In the genomic region with DNA sequence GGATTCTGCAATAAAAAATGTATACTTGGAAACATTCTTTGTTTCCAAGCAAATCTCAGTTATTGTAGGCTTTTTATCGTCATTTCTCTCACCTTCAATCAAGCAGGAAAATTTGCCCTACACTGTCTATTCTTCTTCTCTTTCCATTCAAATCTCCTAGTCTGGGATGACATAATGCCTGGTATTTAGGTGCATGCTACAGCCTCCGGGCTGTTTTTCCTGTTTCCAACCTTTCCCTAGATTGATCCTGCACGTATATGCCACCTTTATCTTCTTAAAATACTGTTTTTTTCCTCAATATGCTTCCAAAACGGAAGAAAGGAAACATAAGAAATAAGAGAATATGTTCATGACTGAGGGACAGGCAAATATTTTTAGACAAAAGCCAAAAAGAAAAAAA, we compare ENCODE assay signal across 21 cellular contexts.
"Had no signal": no experiment of that assay in that cellular context is flagged by ENCODE, and none has a peak within 500 bp of the region (broad histone marks: within the 10 kb centered on the region; RNA-seq: fewer than 3 reads in every experiment).

No MANE protein-coding gene starts in this region.

- H3K9me3 Mint-ChIP-seq: dendritic cell treated with granulocyte-macrophage colony-stimulating factor and Interleukin-4, amounts not matched to agents 40 ng/mL and 50 ng/mL, for 4 days; effector memory CD8-positive, alpha-beta T cell; endodermal cell had no signal

- H3K36me3 ChIP-seq: colonic mucosa, esophagus squamous epithelium, gastrocnemius medialis, heart left ventricle, left lung, lower lobe of right lung had no signal

- H3K9me3 ChIP-seq: colonic mucosa, esophagus squamous epithelium, gastrocnemius medialis, heart left ventricle, left lung, lower lobe of right lung, mucosa of descending colon had no signal

- H3K4me3 ChIP-seq: colonic mucosa, esophagus squamous epithelium, gastrocnemius medialis, heart left ventricle, left lung, lower lobe of right lung, mucosa of descending colon had no signal

- H3K4me1 Mint-ChIP-seq: endodermal cell had no signal

- H3K27ac Mint-ChIP-seq: dendritic cell treated with granulocyte-macrophage colony-stimulating factor and Interleukin-4, amounts not matched to agents 40 ng/mL and 50 ng/mL, for 4 days; effector memory CD8-positive, alpha-beta T cell; endodermal cell; mesothelial cell of epicardium had no signal

- H3K27me3 Mint-ChIP-seq: dendritic cell treated with granulocyte-macrophage colony-stimulating factor and Interleukin-4, amounts not matched to agents 40 ng/mL and 50 ng/mL, for 4 days had no signal

- H3K36me3 Mint-ChIP-seq: mesothelial cell of epicardium had no signal

- H3K4me1 ChIP-seq: colonic mucosa, esophagus squamous epithelium, gastrocnemius medialis, heart left ventricle, left lung, lower lobe of right lung had no signal

- ATAC-seq: effector memory CD8-positive, alpha-beta T cell; esophagus mucosa; gastrocnemius medialis; heart left ventricle; left ventricle myocardium superior; lower lobe of right lung; mucosa of descending colon had no signal

- H3K27me3 ChIP-seq: colonic mucosa, esophagus squamous epithelium, gastrocnemius medialis, heart left ventricle, left lung had no signal

- H3K4me3 Mint-ChIP-seq: dendritic cell treated with granulocyte-macrophage colony-stimulating factor and Interleukin-4, amounts not matched to agents 40 ng/mL and 50 ng/mL, for 4 days; effector memory CD8-positive, alpha-beta T cell; endodermal cell; mesothelial cell of epicardium had no signal

- H3K27ac ChIP-seq: colonic mucosa, epithelial cell of prostate, gastrocnemius medialis, heart left ventricle, left lung, lower lobe of right lung had no signal

- DNase-seq: colonic mucosa; cortex of kidney; effector CD8-positive, alpha-beta T cell; effector memory CD8-positive, alpha-beta T cell; endodermal cell; erythroblast; esophagus squamous epithelium; foreskin melanocyte; gastrocnemius medialis; heart left ventricle; hippocampal formation; left cardiac atrium; left lung; left ventricle myocardium superior; lower lobe of right lung; mesenchymal stem cell; mucosa of descending colon had no signal
